In the genomic region with DNA sequence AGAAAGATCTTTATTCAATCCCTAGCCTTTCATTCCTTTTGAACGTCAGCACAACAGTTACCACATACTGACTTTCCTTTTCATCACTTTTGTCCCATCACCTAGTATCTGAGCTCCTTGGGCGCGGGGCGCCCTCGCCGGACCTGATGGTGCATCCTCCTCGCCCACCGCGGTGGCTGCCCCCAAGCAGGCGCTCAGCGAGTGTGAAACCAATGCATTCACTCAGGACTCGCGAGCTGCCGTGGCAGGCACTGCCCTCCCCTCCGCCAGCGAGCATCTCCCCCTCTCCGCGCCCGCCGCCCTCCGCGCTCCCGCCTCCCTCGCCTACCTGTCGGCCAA, we compare ENCODE assay signal across 8 cellular contexts. TPM values are rescaled to one million over a fixed set of nuclear protein-coding genes. Genes with fewer than 3 reads are reported as not detected.
DNase-seq lines count a peak whose midpoint lies in the region; ATAC-seq, FAIRE-seq and TF ChIP-seq lines count a peak whose summit lies in the region.

No MANE protein-coding gene starts in this region.

- intact Hi-C loops in Panc1 (cut with micrococcal nuclease; ENCODE audit: unreplicated experiment): no loop called here

- H3K36me3 ChIP-seq in Panc1 (ENCODE audit: control insufficient read depth, insufficient read depth, low read length) (no peaks in the 10 kb centered on the region; the same call in none of the 2 replicates), cardiac muscle cell (peaks cover 19% of the 10 kb centered on the region), small intestine (ENCODE audit: control insufficient read depth in 2 of 2, insufficient read depth in 2 of 2, low read length in 2 of 2) (peaks cover 2 to 3% of the 10 kb centered on the region in 2 donors)

- H3K27ac ChIP-seq in Panc1 (ENCODE audit: low read length) (peak overlapping the region; percentile 79), cardiac muscle cell (peak overlapping the region; percentile 89), small intestine (ENCODE audit: low read depth in 1 of 2, low read length in 1 of 2) (peak overlapping the region; percentile 90 to 95)

- no peak for FAIRE-seq in small intestine (lab: Jason Lieb, UNC)

- ATAC-seq in Panc1: no peak; the same call in 1 of the 2 replicates
- ATAC-seq in HG03175 (IDR thresholded peaks at IDR 0.05; ENCODE audit: unreplicated experiment): no peak

- WGBS in small intestine, 3 donors: 0% methylated on average over 20 to 25 of the region's 25 CpGs

- POLR2A ChIA-PET in Panc1 (lab: Charles Lee): interaction anchor here (0.7 kb wide), 2 partner anchors 12 to 23 kb away, joined by 3 read pairs; no protein-coding TSS in a partner anchor

- H3K9me3 ChIP-seq in Panc1 (ENCODE audit: control insufficient read depth, insufficient read depth, low read depth, low read length) (no peaks in the 10 kb centered on the region), cardiac muscle cell (ENCODE audit: low read depth) (no peaks in the 10 kb centered on the region), small intestine (ENCODE audit: control insufficient read depth, low read depth) (no peaks in the 10 kb centered on the region)

- H3K4me1 ChIP-seq in Panc1 (ENCODE audit: control insufficient read depth, insufficient read depth, low read length) (peaks cover 5% of the 10 kb centered on the region; the same call in 1 of the 2 replicates), cardiac muscle cell (ENCODE audit: low read depth) (peaks cover 25% of the 10 kb centered on the region), small intestine (ENCODE audit: control insufficient read depth in 2 of 2, insufficient read depth in 1 of 2, low read depth in 1 of 2, low read length in 1 of 2) (peaks cover 5 to 15% of the 10 kb centered on the region in 2 donors)

- DNase-seq in stimulated activated CD4-positive, alpha-beta T cell treated with anti-CD3 and anti-CD28 coated beads, Interleukin-2, amount 100 ng/mL, for 4 hours (ENCODE audit: low read depth): peak; percentile 41
- no peak for DNase-seq in stimulated activated CD4-positive, alpha-beta T cell treated with anti-CD3 and anti-CD28 coated beads, Interleukin-15, amount 100 ng/mL, for 24 hours
- no peak for DNase-seq in Panc1 (ENCODE audit: low read depth, low spot score)
- peak in 1 of 2 donors; percentile 59 for DNase-seq in cardiac muscle cell (ENCODE audit: low read depth in 1 of 2, low spot score in 1 of 2)
- DNase-seq in small intestine: no peak
- no peak for DNase-seq in NCI-H526 treated with DMSO at 0.1 percent for 48 hours (lab: John Stamatoyannopoulos, UW)
- DNase-seq in G401 (ENCODE audit: low spot score): no peak

- H3K4me3 ChIP-seq in Panc1 (ENCODE audit: low read depth in 2 of 2, low read length in 2 of 2) (peak overlapping the region; percentile 69 to 85), cardiac muscle cell (peak overlapping the region; percentile 55), small intestine (ENCODE audit: low read depth in 1 of 2, low read length in 2 of 2) (peak overlapping the region; percentile 77 to 93)

- TF ChIP-seq CTCF in Panc1 (IDR thresholded peaks at IDR 0.05) (no peak), cardiac muscle cell (IDR thresholded peaks at IDR 0.05; ENCODE audit: low read depth, low read length) (no peak)

- H3K27me3 ChIP-seq in Panc1 (ENCODE audit: control insufficient read depth, insufficient read depth, low read length) (no peaks in the 10 kb centered on the region), cardiac muscle cell (no peaks in the 10 kb centered on the region), small intestine (ENCODE audit: control insufficient read depth in 2 of 2, insufficient read depth in 2 of 2, low read length in 2 of 2) (no peaks in the 10 kb centered on the region)

- no TSS peak for BruUV-seq in Panc1 (replicated peaks; lab: Mats Ljungman, UMichigan)

- in situ Hi-C loops in Panc1 (cut with HindIII; ENCODE audit: low pct_unique_long_range_greater_than_20kb, low sequenced_read_pairs): no loop called here
- in situ Hi-C loops in G401 (cut with HindIII; ENCODE audit: low sequenced_read_pairs): no loop called here

- CTCF ChIA-PET in Panc1 (lab: Charles Lee): no interaction called here

RNA-seq across cellular contexts. Expression of a gene that starts 0.8 kb away (rescaled TPM):
- total RNA-seq in Panc1 (2021; ENCODE audit: unreplicated experiment) (12.5 TPM), cardiac muscle cell (26.5 and 29.2 TPM in 2 replicates)
- 0.76 TPM for polyA plus RNA-seq in Panc1 (2012; ENCODE audit: insufficient read length)
- polyA plus RNA-seq in cardiac muscle cell (21.3 and 22.6 TPM in 2 replicates), small intestine (1 to 10 TPM in 1 of 3 donors, not detected in 2; 1.7 TPM)
- 13.4 and 16.2 TPM in 2 replicates for total RNA-seq in G401 (2014; rRNA removed; shearing (Covaris generic))

RNA-seq across cellular contexts. Expression of a gene that starts 26.8 kb away (rescaled TPM):
- total RNA-seq in Panc1 (2021; ENCODE audit: unreplicated experiment) (not detected), cardiac muscle cell (0.36 TPM in 1 of 2 replicates, not detected in the other)
- polyA plus RNA-seq in Panc1 (2012; ENCODE audit: insufficient read length): not detected
- polyA plus RNA-seq in cardiac muscle cell (0.14 TPM in 1 of 2 replicates, not detected in the other), small intestine (under 1 TPM in 1 of 3 donors, not detected in 2; 0.15 TPM)
- not detected in 2 replicates for total RNA-seq in G401 (2014; rRNA removed; shearing (Covaris generic))

RNA-seq across cellular contexts. Expression of a gene that starts 28.4 kb away (rescaled TPM):
- total RNA-seq in Panc1 (2021; ENCODE audit: unreplicated experiment): 118 TPM
- polyA plus RNA-seq in Panc1 (2012; ENCODE audit: insufficient read length): 135 TPM
- total RNA-seq in cardiac muscle cell: 164 and 190 TPM in 2 replicates
- 221 and 222 TPM in 2 replicates for polyA plus RNA-seq in cardiac muscle cell
- polyA plus RNA-seq in small intestine: 10 to 100 TPM; 10.5 to 36.0 (median 21.3) TPM
- total RNA-seq in G401 (2014; rRNA removed; shearing (Covaris generic)): 75.8 and 77.8 TPM in 2 replicates

RNA-seq across cellular contexts. Expression of a gene that starts 51.7 kb away (rescaled TPM):
- 190 TPM for total RNA-seq in Panc1 (2021; ENCODE audit: unreplicated experiment)
- polyA plus RNA-seq in Panc1 (2012; ENCODE audit: insufficient read length): 299 TPM
- 265 and 336 TPM in 2 replicates for total RNA-seq in cardiac muscle cell
- 113 and 165 TPM in 2 replicates for polyA plus RNA-seq in cardiac muscle cell
- polyA plus RNA-seq in small intestine: 10 to 100 TPM in 1 of 3 donors, 1 to 10 TPM in 1, under 1 TPM in 1; 0.67 to 13.9 (median 3.5) TPM
- total RNA-seq in G401 (2014; rRNA removed; shearing (Covaris generic)): 207 and 220 TPM in 2 replicates

RNA-seq across cellular contexts. Expression of a gene that starts 52.7 kb away (rescaled TPM):
- total RNA-seq in Panc1 (2021; ENCODE audit: unreplicated experiment) (58.9 TPM), cardiac muscle cell (118 and 153 TPM in 2 replicates)
- 110 TPM for polyA plus RNA-seq in Panc1 (2012; ENCODE audit: insufficient read length)
- polyA plus RNA-seq in cardiac muscle cell (137 and 138 TPM in 2 replicates), small intestine (10 to 100 TPM in 1 of 3 donors, 1 to 10 TPM in 2; 6.5 to 12.7 (median 9.7) TPM)
- 30.5 and 40.4 TPM in 2 replicates for total RNA-seq in G401 (2014; rRNA removed; shearing (Covaris generic))
